In the genomic region with DNA sequence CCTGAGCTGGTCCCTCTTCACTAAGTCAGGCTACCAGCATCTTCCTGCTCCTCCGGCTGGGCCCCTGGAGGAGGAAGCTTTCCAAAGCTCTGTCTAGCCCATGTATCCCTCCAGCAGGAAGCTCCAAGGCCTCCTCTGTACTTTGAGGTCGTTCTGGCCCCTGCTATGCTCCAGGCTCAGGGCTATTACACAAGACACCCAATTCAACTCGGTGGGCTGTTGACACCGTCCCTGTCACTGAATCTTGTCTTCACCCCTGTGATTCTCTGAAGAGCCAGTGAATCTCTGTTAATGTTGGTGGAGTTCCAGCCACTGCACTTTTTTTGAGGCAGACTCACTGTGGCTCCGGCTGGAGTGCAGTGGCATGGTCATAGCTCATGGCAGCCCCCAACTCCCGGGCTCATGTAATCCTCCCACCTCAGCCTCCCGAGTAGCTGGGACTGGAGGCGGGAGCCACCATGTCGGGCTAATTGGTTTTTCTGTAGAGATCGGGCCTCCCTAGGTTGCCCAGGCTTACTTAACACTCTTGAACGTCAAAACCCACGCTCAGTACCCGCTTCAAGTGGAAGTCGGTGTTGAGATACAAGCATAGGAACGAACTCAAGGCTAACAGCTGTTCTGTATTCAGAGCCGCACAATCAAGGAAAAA, we compare ENCODE assay signal across 8 cellular contexts. TPM values are rescaled to one million over a fixed set of nuclear protein-coding genes. Genes with fewer than 3 reads are reported as not detected.
DNase-seq lines count a peak whose midpoint lies in the region; ATAC-seq and TF ChIP-seq lines count a peak whose summit lies in the region.

No MANE protein-coding gene starts in this region.

- H3K4me1 ChIP-seq in ascending aorta: peaks cover 6 to 9% of the 10 kb centered on the region in 2 donors

- TF ChIP-seq CTCF in AG04450 (IDR thresholded peaks at IDR 0.05; ENCODE audit: low read depth, low read length) (no peak), ascending aorta (IDR thresholded peaks at IDR 0.05) (no peak)

- POLR2A ChIA-PET in AG04450 (lab: Yijun Ruan, JAX): interaction anchor here (0.6 to 2.8 kb wide), 3 partner anchors 16 to 378 kb away, joined by 3 to 28 read pairs (median 6); partner anchors contain the start of gene UBA52

- intact Hi-C loops in ascending aorta (cut with DNase I): loop anchor here (2.0 kb wide), 1 partner anchor 137 kb away; no protein-coding TSS in a partner anchor

- CTCF ChIA-PET in AG04450 (lab: Charles Lee): interaction anchor here (0.6 to 3.1 kb wide), 11 partner anchors 14 to 279 kb away, joined by 3 to 38 read pairs (median 5); no protein-coding TSS in a partner anchor

- H3K36me3 ChIP-seq in ascending aorta: peaks cover 5 to 8% of the 10 kb centered on the region in 2 donors

- peaks cover 32% of the 10 kb centered on the region for H3K4me1 Mint-ChIP-seq in memory B cell

- ATAC-seq in HG02938 (IDR thresholded peaks at IDR 0.05; ENCODE audit: unreplicated experiment) (peak; percentile 12), memory B cell (ENCODE audit: low read depth) (no peak), esophagus mucosa (no peak), HG02610 (IDR thresholded peaks at IDR 0.05; ENCODE audit: unreplicated experiment) (no peak)

- H3K9me3 Mint-ChIP-seq in memory B cell: no peaks in the 10 kb centered on the region

- peak overlapping the region; percentile 82 for H3K4me3 ChIP-seq in AG04450 (ENCODE audit: low read depth, low read length)
- peak overlapping the region; percentile 83 to 87 for H3K4me3 ChIP-seq in ascending aorta

- DNase-seq in AG04450 (ENCODE audit: low read depth, low spot score) (no peak), ascending aorta (ENCODE audit: low spot score in 2 of 2) (no peak), memory B cell (ENCODE audit: low spot score in 2 of 2) (peak in 1 of 2 donors; percentile 51), NCI-H1436 (lab: John Stamatoyannopoulos, UW) (no peak)
- no peak for DNase-seq in activated CD4-positive, alpha-beta T cell treated with anti-CD3 and anti-CD28 coated beads, Interleukin-2, amount 50 U/mL, for 48 hours

- peak overlapping the region; percentile 90 for H3K4me3 Mint-ChIP-seq in memory B cell

- H3K9me3 ChIP-seq in AG04450 (ENCODE audit: control insufficient read depth, insufficient read depth, low read length) (no peaks in the 10 kb centered on the region), ascending aorta (no peaks in the 10 kb centered on the region)

- peak overlapping the region; percentile 77 for H3K27ac ChIP-seq in AG04450 (ENCODE audit: low read depth, low read length)
- H3K27ac ChIP-seq in ascending aorta: peak overlapping the region; percentile 81

- peaks cover 5% of the 10 kb centered on the region for H3K36me3 Mint-ChIP-seq in memory B cell

- no peaks in the 10 kb centered on the region for H3K27me3 ChIP-seq in AG04450 (ENCODE audit: control insufficient read depth, insufficient read depth, low read length)
- H3K27me3 ChIP-seq in ascending aorta: no peaks in the 10 kb centered on the region

- peak overlapping the region; percentile 95 for H3K27ac Mint-ChIP-seq in memory B cell

- no peaks in the 10 kb centered on the region for H3K27me3 Mint-ChIP-seq in memory B cell

RNA-seq across cellular contexts. Expression of gene REX1BD, which starts 0.5 kb away (rescaled TPM):
- polyA plus RNA-seq in AG04450 (2011; rRNA removed): 17.6 TPM in 2 replicates
- polyA minus RNA-seq in AG04450 (2011; rRNA and poly(A)+ RNA removed): 2.6 and 4.2 TPM in 2 replicates
- 173 TPM for total RNA-seq in ascending aorta
- total RNA-seq in esophagus mucosa: 41.3 TPM

RNA-seq across cellular contexts. Expression of gene UBA52, which starts 16.4 kb away (rescaled TPM):
- 1,723 and 2,315 TPM in 2 replicates for polyA plus RNA-seq in AG04450 (2011; rRNA removed)
- 1,114 and 1,571 TPM in 2 replicates for polyA minus RNA-seq in AG04450 (2011; rRNA and poly(A)+ RNA removed)
- total RNA-seq in ascending aorta (554 TPM), esophagus mucosa (1,224 TPM)

RNA-seq across cellular contexts. Expression of gene CRLF1, which starts 18.5 kb away (rescaled TPM):
- 2.6 and 2.9 TPM in 2 replicates for polyA plus RNA-seq in AG04450 (2011; rRNA removed)
- polyA minus RNA-seq in AG04450 (2011; rRNA and poly(A)+ RNA removed): 1.1 and 3.4 TPM in 2 replicates
- total RNA-seq in ascending aorta: 638 TPM
- 7.9 TPM for total RNA-seq in esophagus mucosa

RNA-seq across cellular contexts. Expression of gene TMEM59L, which starts 24.6 kb away (rescaled TPM):
- polyA plus RNA-seq in AG04450 (2011; rRNA removed): 0.81 and 1.3 TPM in 2 replicates
- polyA minus RNA-seq in AG04450 (2011; rRNA and poly(A)+ RNA removed): 0.23 TPM in 1 of 2 replicates, not detected in the other
- total RNA-seq in ascending aorta (not detected), esophagus mucosa (0.28 TPM)

RNA-seq across cellular contexts. Expression of gene KXD1, which starts 30.4 kb away (rescaled TPM):
- 77.3 and 104 TPM in 2 replicates for polyA plus RNA-seq in AG04450 (2011; rRNA removed)
- polyA minus RNA-seq in AG04450 (2011; rRNA and poly(A)+ RNA removed): 99.7 and 168 TPM in 2 replicates
- total RNA-seq in ascending aorta (178 TPM), esophagus mucosa (60.2 TPM)

Comparison
In these comparisons a context has a peak if more than half of its experiments do, and no peak if none do; other contexts are left out.
1. RNA of gene CRLF1, which starts 18.5 kb away (total RNA-seq): 638 TPM in ascending aorta (single experiment); 7.9 TPM in esophagus mucosa (single experiment); every median in the first group is over 10 times any median in the second.